18 cellular contexts compared by ENCODE assay signal in genomic region chr1:41558761-41559171, GRCh38.
DNase-seq lines count a peak whose midpoint lies in the region; ATAC-seq lines count a peak whose summit lies in the region.
"Had no signal": no experiment of that assay in that cellular context is flagged by ENCODE, and none has a peak within 500 bp of the region (broad histone marks: within the 10 kb centered on the region; RNA-seq: fewer than 3 reads in every experiment).

No MANE protein-coding gene starts in this region.

- H3K27ac ChIP-seq in SJCRH30: peak overlapping the region; percentile 36
- H3K27ac ChIP-seq: C4-2B had no signal

- peaks cover 8% of the 10 kb centered on the region; the same call in 1 of the 2 replicates for H3K9me3 ChIP-seq in SJCRH30 (replicated peaks)

- H3K27ac Mint-ChIP-seq in activated CD4-positive, alpha-beta T cell treated with anti-CD3 and anti-CD28 coated beads, Interleukin-2, amount 10 ng/mL, durations not matched to agents 24 days and 14 days: peak overlapping the region; percentile 52
- H3K27ac Mint-ChIP-seq: activated CD4-positive, alpha-beta T cell treated with anti-CD3 and anti-CD28 coated beads for 36 hours had no signal

- intact Hi-C loops in activated CD4-positive, alpha-beta T cell treated with anti-CD3 and anti-CD28 coated beads, Interleukin-2, amount 10 ng/mL, durations not matched to agents 24 days and 14 days (cut with micrococcal nuclease): no loop called here
- intact Hi-C loops in left ventricle myocardium superior (cut with micrococcal nuclease): no loop called here

- H3K9me3 Mint-ChIP-seq in activated CD4-positive, alpha-beta T cell treated with anti-CD3 and anti-CD28 coated beads, Interleukin-2, amount 10 ng/mL, durations not matched to agents 24 days and 14 days: peaks cover 28% of the 10 kb centered on the region

- no peak overlapping the region for H3K4me3 Mint-ChIP-seq in activated CD4-positive, alpha-beta T cell treated with anti-CD3 and anti-CD28 coated beads, Interleukin-2, amount 10 ng/mL, durations not matched to agents 24 days and 14 days
- H3K4me3 Mint-ChIP-seq: activated CD4-positive, alpha-beta T cell treated with anti-CD3 and anti-CD28 coated beads for 36 hours; activated T-cell treated with anti-CD3 and anti-CD28 coated beads, Interleukin-2, amount 50 U/mL, for 4 hours had no signal

- ATAC-seq in left ventricle myocardium superior (peak; percentile 97), HG02759 (IDR thresholded peaks at IDR 0.05; ENCODE audit: unreplicated experiment) (no peak)
- ATAC-seq: activated CD4-positive, alpha-beta T cell treated with anti-CD3 and anti-CD28 coated beads for 36 hours had no signal

- H3K27me3 ChIP-seq in SJCRH30: no peaks in the 10 kb centered on the region

- no peak overlapping the region for H3K4me3 ChIP-seq in SJCRH30
- no peak overlapping the region for H3K4me3 ChIP-seq in skeletal muscle cell (ENCODE audit: low read depth, low read length)

- H3K4me1 ChIP-seq in SJCRH30: peaks cover 15% of the 10 kb centered on the region

- H3K36me3 Mint-ChIP-seq in activated CD4-positive, alpha-beta T cell treated with anti-CD3 and anti-CD28 coated beads, Interleukin-2, amount 10 ng/mL, durations not matched to agents 24 days and 14 days (ENCODE audit: low read depth): peaks cover 80% of the 10 kb centered on the region

- H3K4me1 Mint-ChIP-seq in activated CD4-positive, alpha-beta T cell treated with anti-CD3 and anti-CD28 coated beads, Interleukin-2, amount 10 ng/mL, durations not matched to agents 24 days and 14 days: peaks cover 8% of the 10 kb centered on the region

- no peaks in the 10 kb centered on the region for H3K27me3 Mint-ChIP-seq in activated CD4-positive, alpha-beta T cell treated with anti-CD3 and anti-CD28 coated beads, Interleukin-2, amount 10 ng/mL, durations not matched to agents 24 days and 14 days
- H3K27me3 Mint-ChIP-seq: activated CD4-positive, alpha-beta T cell treated with anti-CD3 and anti-CD28 coated beads for 36 hours had no signal

- H3K36me3 ChIP-seq in SJCRH30: no peaks in the 10 kb centered on the region

- DNase-seq in activated CD4-positive, alpha-beta T cell treated with anti-CD3 and anti-CD28 coated beads, Interleukin-2, amount 10 ng/mL, durations not matched to agents 24 days and 14 days: no peak
- DNase-seq in activated CD4-positive, alpha-beta T cell treated with anti-CD3 and anti-CD28 coated beads for 1 hour: no peak
- DNase-seq in SJCRH30 (peak; percentile 98), left ventricle myocardium superior (peak; percentile 88), skeletal muscle cell (ENCODE audit: low read depth) (peak; percentile 66), NCI-H2029 (lab: John Stamatoyannopoulos, UW) (no peak), NCI-H510A treated with DMSO at 0.1 percent for 48 hours (lab: John Stamatoyannopoulos, UW) (no peak)
- DNase-seq: activated CD4-positive, alpha-beta T cell treated with anti-CD3 and anti-CD28 coated beads for 36 hours; activated T-cell treated with anti-CD3 and anti-CD28 coated beads, Interleukin-2, amount 50 U/mL, for 4 hours; central memory CD4-positive, alpha-beta T cell; DMS153; KG1; NCI-H2081 treated with DMSO at 0.1 percent for 48 hours; NCI-H526 treated with DMSO at 0.1 percent for 48 hours; small intestine; T-helper 9 cell had no signal

Comparison
In these comparisons a context has a peak if more than half of its experiments do, and no peak if none do; other contexts are left out.
1. DNase-seq: peak in SJCRH30 (2 of 2), left ventricle myocardium superior (single experiment) and skeletal muscle cell (single experiment); none in activated CD4-positive, alpha-beta T cell treated with anti-CD3 and anti-CD28 coated beads, Interleukin-2, amount 10 ng/mL, durations not matched to agents 24 days and 14 days (single experiment), activated CD4-positive, alpha-beta T cell treated with anti-CD3 and anti-CD28 coated beads for 1 hour (single experiment), NCI-H2029 (single experiment) and NCI-H510A treated with DMSO at 0.1 percent for 48 hours (single experiment).